In genomic region chr2:112884869-112885502, GRCh38 we compare ENCODE assay signal across 8 cellular contexts. TPM values are rescaled to one million over a fixed set of nuclear protein-coding genes. Genes with fewer than 3 reads are reported as not detected.
DNase-seq lines count a peak whose midpoint lies in the region; ATAC-seq, FAIRE-seq and TF ChIP-seq lines count a peak whose summit lies in the region.

No MANE protein-coding gene starts in this region.

- H4K20me1 ChIP-seq in K562 (replicated peaks; ENCODE audit: control insufficient read depth, insufficient read depth, low read length), result no peaks in the 10 kb centered on the region

- no peak for TF ChIP-seq EP300 in K562 (IDR thresholded peaks at IDR 0.05; ENCODE audit: low read length)

- H3K9ac ChIP-seq in K562 (ENCODE audit: insufficient read depth in 1 of 2, low read depth in 2 of 2, low read length in 2 of 2), result no peak overlapping the region

- POLR2A ChIA-PET in K562 (lab: Yijun Ruan, JAX), result interaction anchor here (0.6 to 1.6 kb wide), 6 partner anchors 9 to 159 kb away, joined by 3 to 5 read pairs (median 4); no protein-coding TSS in a partner anchor

- H3K27me3 ChIP-seq in K562 (ENCODE audit: control insufficient read depth in 2 of 2, insufficient read depth in 2 of 2, low read length in 2 of 2), result no peaks in the 10 kb centered on the region

- DNase-seq in AG09309 (ENCODE audit: low read depth) (no peak), HuH-7 (ENCODE audit: low spot score) (peak; percentile 87), T-helper 9 cell (peak; percentile 57), K562 (ENCODE audit: extremely low read depth in 1 of 4, low spot score in 3 of 4) (peak; percentile 78 to 92 (median 89)), left colon (peak in 1 of 2 donors; percentile 72), NCI-H446 treated with DMSO at 0.1 percent for 48 hours (lab: John Stamatoyannopoulos, UW) (no peak)
- peak; percentile 46 for DNase-seq in stimulated activated CD8-positive, alpha-beta memory T cell treated with anti-CD3 and anti-CD28 coated beads, Interleukin-15, amount 100 ng/mL, for 1 hour (ENCODE audit: low read depth)

- CTCF ChIA-PET in K562 (lab: Yijun Ruan, JAX; ENCODE audit: low intra/inter-chr PET ratio), result interaction anchor here (0.5 to 3.0 kb wide), 2 partner anchors 12 to 136 kb away, joined by 3 to 46 read pairs; no protein-coding TSS in a partner anchor

- H3K36me3 ChIP-seq in K562 (ENCODE audit: control insufficient read depth, insufficient read depth, low read length), result no peaks in the 10 kb centered on the region

- H3K4me1 ChIP-seq in K562 (replicated peaks in 1 of 2; ENCODE audit: control insufficient read depth in 2 of 2, insufficient read depth in 2 of 2, low read length in 2 of 2), result peaks cover 0 to 12% of the 10 kb centered on the region in 2 experiments; a peak in 3 of 5 replicates

- peak; percentile 37 for ATAC-seq in GM19025 (IDR thresholded peaks at IDR 0.05; ENCODE audit: low read depth, unreplicated experiment)
- peak; percentile 97 for ATAC-seq in K562
- ATAC-seq in left colon, result peak; percentile 93

- BruUV-seq in K562 (replicated peaks; lab: Mats Ljungman, UMichigan), result no TSS peak

- H3K9me1 ChIP-seq in K562 (ENCODE audit: control insufficient read depth, insufficient read depth, low read length), result no peaks in the 10 kb centered on the region

- intact Hi-C loops in K562 (cut with micrococcal nuclease) (loop anchor here (1.0 to 5.0 kb wide), 3 partner anchors 57 to 283 kb away; no protein-coding TSS in a partner anchor), left colon (cut with DNase I, micrococcal nuclease) (no loop called here)

- in situ Hi-C loops in K562 (cut with MboI), result loop anchor here (25.0 kb wide), 1 partner anchor 273 kb away; no protein-coding TSS in a partner anchor

- H3K4me3 ChIP-seq in AG09309 (ENCODE audit: control insufficient read depth, low read depth, low read length), result no peak overlapping the region
- no peak overlapping the region for H3K4me3 ChIP-seq in K562

- peak; percentile 97 for TF ChIP-seq RAD21 in K562 (CRISPR knock-in tag; conservative IDR thresholded peaks at IDR 0.05 in 1 of 2, IDR thresholded peaks at IDR 0.05 in 1 of 2)

- H3K4me2 ChIP-seq in K562 (ENCODE audit: insufficient read depth, low read length), result no peak overlapping the region

- H3K27ac ChIP-seq in K562 (ENCODE audit: extremely low read depth, low read depth, low read length), result no peak overlapping the region

- TF ChIP-seq CTCF in AG09309 (IDR thresholded peaks at IDR 0.05; ENCODE audit: control insufficient read depth, insufficient read depth, low read depth, low read length, missing control alignments) (peak; percentile 68), K562 (IDR thresholded peaks at IDR 0.05 in 2 of 3, conservative IDR thresholded peaks at IDR 0.05 in 1 of 3; ENCODE audit: insufficient read depth in 2 of 3, low read depth in 1 of 3, low read length in 3 of 3) (peak; percentile 81 to 93 (median 92))

- WGBS in K562 (ENCODE audit: insufficient coverage, low coverage, missing lambda C conversion rate), result 13% methylated on average over 6 of the region's 6 CpGs

- peak; percentile 86 for FAIRE-seq in K562 (lab: Jason Lieb, UNC)

- no peak for TF ChIP-seq POLR2A in K562 (conservative IDR thresholded peaks at IDR 0.05)

- H3K79me2 ChIP-seq in K562 (ENCODE audit: control insufficient read depth, insufficient read depth, low read length), result no peaks in the 10 kb centered on the region

- no peaks in the 10 kb centered on the region for H3K9me3 ChIP-seq in K562 (replicated peaks; ENCODE audit: control insufficient read depth, insufficient read depth, low read depth, low read length)

- 0 out of 2 replicates have a peak overlapping the region, but pooled peaks have one; percentile 20 for H2AFZ ChIP-seq in K562 (ENCODE audit: low read depth, low read length)

TF ChIP-seq in K562, 482 proteins besides CTCF, POLR2A, EP300 and RAD21 (continues in another document):
- TF ChIP-seq CC2D1A (IDR thresholded peaks at IDR 0.05), result peak; percentile 76; the same call in 1 of the 2 replicates
- 0 out of 2 replicates have a peak, but pooled peaks have one; percentile 16 for TF ChIP-seq KLF16 (IDR thresholded peaks at IDR 0.05)
- no peak for TF ChIP-seq ZNF507 (tag; conservative IDR thresholded peaks at IDR 0.05)
- peak; percentile 67 for TF ChIP-seq ZNF134 (CRISPR knock-in tag; conservative IDR thresholded peaks at IDR 0.05)
- TF ChIP-seq CBX1 (IDR thresholded peaks at IDR 0.05; ENCODE audit: low read depth), result peak; percentile 92
- peak; percentile 65; the same call in 1 of the 2 replicates for TF ChIP-seq ARID2 (IDR thresholded peaks at IDR 0.05)
- TF ChIP-seq PHF21A (IDR thresholded peaks at IDR 0.05; ENCODE audit: borderline replicate concordance, low read depth), result no peak
- peak in 1 of 2 experiments; percentile 71; a peak in 1 of 4 replicates for TF ChIP-seq TEAD1 (CRISPR knock-in tag; IDR thresholded peaks at IDR 0.05)
- peak; percentile 43; the same call in 1 of the 2 replicates for TF ChIP-seq ETV5 (CRISPR knock-in tag; IDR thresholded peaks at IDR 0.05; ENCODE audit: low read depth)
- TF ChIP-seq KDM1A (IDR thresholded peaks at IDR 0.05), result 0 out of 4 replicates have a peak, but pooled peaks of 1 of the 2 experiments have one; percentile 4
- peak in 1 of 2 experiments; percentile 43; a peak in 1 of 3 replicates for TF ChIP-seq CBX3 (IDR thresholded peaks at IDR 0.05; ENCODE audit: borderline replicate concordance in 1 of 2, low read length in 2 of 2)
- no peak for TF ChIP-seq STAT5B (CRISPR knock-in tag; IDR thresholded peaks at IDR 0.05)
- no peak for TF ChIP-seq PKNOX1 (IDR thresholded peaks at IDR 0.05)
- TF ChIP-seq, protein P1, sequence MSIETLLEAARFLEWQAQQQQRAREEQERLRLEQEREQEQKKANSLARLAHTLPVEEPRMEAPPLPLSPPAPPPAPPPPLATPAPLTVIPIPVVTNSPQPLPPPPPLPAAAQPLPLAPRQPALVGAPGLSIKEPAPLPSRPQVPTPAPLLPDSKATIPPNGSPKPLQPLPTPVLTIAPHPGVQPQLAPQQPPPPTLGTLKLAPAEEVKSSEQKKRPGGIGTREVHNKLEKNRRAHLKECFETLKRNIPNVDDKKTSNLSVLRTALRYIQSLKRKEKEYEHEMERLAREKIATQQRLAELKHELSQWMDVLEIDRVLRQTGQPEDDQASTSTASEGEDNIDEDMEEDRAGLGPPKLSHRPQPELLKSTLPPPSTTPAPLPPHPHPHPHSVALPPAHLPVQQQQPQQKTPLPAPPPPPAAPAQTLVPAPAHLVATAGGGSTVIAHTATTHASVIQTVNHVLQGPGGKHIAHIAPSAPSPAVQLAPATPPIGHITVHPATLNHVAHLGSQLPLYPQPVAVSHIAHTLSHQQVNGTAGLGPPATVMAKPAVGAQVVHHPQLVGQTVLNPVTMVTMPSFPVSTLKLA (conservative IDR thresholded peaks at IDR 0.05), result 0 out of 4 replicates have a peak, but pooled peaks of 1 of the 2 experiments have one; percentile 26

RNA-seq across cellular contexts. Expression of gene IL37, which starts 26.0 kb away (rescaled TPM):
- total RNA-seq in K562 (2011; cell fraction: chromatin; rRNA removed; ENCODE audit: low replicate concordance), result not detected in 2 replicates
- not detected in 2 replicates for total RNA-seq in K562 (2011; cell fraction: nucleolus; rRNA removed)
- total RNA-seq in K562 (2011; cell fraction: nucleoplasm; rRNA removed), result not detected in 2 replicates
- total RNA-seq in K562 (2014; rRNA removed) (not detected in 2 replicates), K562 (2014; rRNA removed; fragmentation: Illumina TruSeq; extraction: Trizol) (not detected in 2 replicates), K562 (2015; rRNA removed; fragmentation: Illumina TruSeq; extraction: Trizol) (not detected in 2 replicates), K562 (2021) (not detected in 2 replicates), left colon (1 to 10 TPM in 1 of 2 donors, under 1 TPM in 1; 0.64 to 1.5 TPM)
- polyA plus RNA-seq in K562 (2011; rRNA removed) (not detected in 2 replicates), K562 (2014; fragmentation: Illumina TruSeq; extraction: Trizol) (not detected in 2 replicates), K562 (2014; fragmentation: Nextera tagmentation; extraction: Ambion mirVana) (not detected), K562 (2014; rRNA removed) (not detected in 2 replicates)
- polyA plus RNA-seq in K562 (2011; cell fraction: cytosol; rRNA removed), result 0.09 TPM in 1 of 2 replicates, not detected in the other
- 0.48 TPM in 1 of 2 replicates, not detected in the other for polyA plus RNA-seq in K562 (2011; cell fraction: nucleus; rRNA removed)
- polyA plus RNA-seq in K562 (2012), result not detected in 2 replicates
- polyA minus RNA-seq in K562 (2011; rRNA and poly(A)+ RNA removed), result not detected in 2 replicates
- polyA minus RNA-seq in K562 (2011; cell fraction: cytosol; rRNA and poly(A)+ RNA removed), result not detected in 2 replicates
- not detected in 2 replicates for polyA minus RNA-seq in K562 (2011; cell fraction: nucleus; rRNA and poly(A)+ RNA removed)

RNA-seq across cellular contexts. Expression of gene IL1B, which starts 48.4 kb away (rescaled TPM):
- total RNA-seq in K562 (2011; cell fraction: chromatin; rRNA removed; ENCODE audit: low replicate concordance), result not detected in 2 replicates
- total RNA-seq in K562 (2011; cell fraction: nucleolus; rRNA removed), result not detected in 2 replicates
- not detected in 2 replicates for total RNA-seq in K562 (2011; cell fraction: nucleoplasm; rRNA removed)
- total RNA-seq in K562 (2014; rRNA removed) (not detected in 2 replicates), K562 (2014; rRNA removed; fragmentation: Illumina TruSeq; extraction: Trizol) (not detected in 2 replicates), K562 (2015; rRNA removed; fragmentation: Illumina TruSeq; extraction: Trizol) (0.29 TPM in 1 of 2 replicates, not detected in the other), K562 (2021) (not detected in 2 replicates), left colon (1 to 10 TPM; 4.2 to 7.3 TPM)
- polyA plus RNA-seq in K562 (2011; rRNA removed) (0.09 TPM in 1 of 2 replicates, not detected in the other), K562 (2014; fragmentation: Illumina TruSeq; extraction: Trizol) (not detected in 2 replicates), K562 (2014; fragmentation: Nextera tagmentation; extraction: Ambion mirVana) (not detected), K562 (2014; rRNA removed) (not detected in 2 replicates)
- not detected in 2 replicates for polyA plus RNA-seq in K562 (2011; cell fraction: cytosol; rRNA removed)
- polyA plus RNA-seq in K562 (2011; cell fraction: nucleus; rRNA removed), result not detected in 2 replicates
- 0.06 and 0.13 TPM in 2 replicates for polyA plus RNA-seq in K562 (2012)
- not detected in 2 replicates for polyA minus RNA-seq in K562 (2011; rRNA and poly(A)+ RNA removed)
- polyA minus RNA-seq in K562 (2011; cell fraction: cytosol; rRNA and poly(A)+ RNA removed), result not detected in 2 replicates
- polyA minus RNA-seq in K562 (2011; cell fraction: nucleus; rRNA and poly(A)+ RNA removed), result not detected in 2 replicates

Comparison
In these comparisons a context has a peak if more than half of its experiments do, and no peak if none do; other contexts are left out.
1. DNase-seq: peak in HuH-7 (single experiment), T-helper 9 cell (single experiment), K562 (4 of 4) and stimulated activated CD8-positive, alpha-beta memory T cell treated with anti-CD3 and anti-CD28 coated beads, Interleukin-15, amount 100 ng/mL, for 1 hour (single experiment); none in AG09309 (single experiment) and NCI-H446 treated with DMSO at 0.1 percent for 48 hours (single experiment).
2. ATAC-seq: peak in every context shown above with its lines; median percentile 97 in K562; 93 in left colon; 37 in GM19025.